1 cellular context compared by ENCODE assay signal in the genomic region with DNA sequence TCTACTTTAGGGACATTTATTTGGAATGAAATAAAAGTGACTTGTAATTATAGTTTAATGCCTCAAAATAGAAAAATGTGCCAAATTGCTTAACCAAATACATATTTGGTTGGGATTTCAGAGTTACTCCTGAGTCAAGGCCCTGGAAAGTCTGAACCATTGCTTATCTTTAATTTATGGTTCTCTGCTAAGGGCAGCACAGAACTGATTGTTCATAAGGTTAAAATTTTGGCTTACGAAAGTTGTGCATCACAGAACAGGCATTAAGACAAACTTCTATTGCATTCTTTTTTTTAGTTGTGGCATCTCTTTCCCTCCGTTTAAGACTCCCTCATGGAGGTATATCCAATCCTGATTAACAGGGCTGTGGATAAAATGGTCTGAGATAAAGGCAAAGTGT.
TF ChIP-seq lines count a peak whose summit lies in the region.

No MANE protein-coding gene starts in this region.

TF ChIP-seq in IMR-90, 13 proteins besides CTCF, POLR2A, EP300 and RAD21:
- TF ChIP-seq USF2 (IDR thresholded peaks at IDR 0.05; ENCODE audit: low read depth, low read length) = no peak
- no peak for TF ChIP-seq ELK1 (IDR thresholded peaks at IDR 0.05; ENCODE audit: borderline replicate concordance, low read depth, low read length)
- no peak for TF ChIP-seq NFE2L2 (IDR thresholded peaks at IDR 0.05; ENCODE audit: low read depth, low read length)
